1 cellular context compared by ENCODE assay signal in the genomic region with DNA sequence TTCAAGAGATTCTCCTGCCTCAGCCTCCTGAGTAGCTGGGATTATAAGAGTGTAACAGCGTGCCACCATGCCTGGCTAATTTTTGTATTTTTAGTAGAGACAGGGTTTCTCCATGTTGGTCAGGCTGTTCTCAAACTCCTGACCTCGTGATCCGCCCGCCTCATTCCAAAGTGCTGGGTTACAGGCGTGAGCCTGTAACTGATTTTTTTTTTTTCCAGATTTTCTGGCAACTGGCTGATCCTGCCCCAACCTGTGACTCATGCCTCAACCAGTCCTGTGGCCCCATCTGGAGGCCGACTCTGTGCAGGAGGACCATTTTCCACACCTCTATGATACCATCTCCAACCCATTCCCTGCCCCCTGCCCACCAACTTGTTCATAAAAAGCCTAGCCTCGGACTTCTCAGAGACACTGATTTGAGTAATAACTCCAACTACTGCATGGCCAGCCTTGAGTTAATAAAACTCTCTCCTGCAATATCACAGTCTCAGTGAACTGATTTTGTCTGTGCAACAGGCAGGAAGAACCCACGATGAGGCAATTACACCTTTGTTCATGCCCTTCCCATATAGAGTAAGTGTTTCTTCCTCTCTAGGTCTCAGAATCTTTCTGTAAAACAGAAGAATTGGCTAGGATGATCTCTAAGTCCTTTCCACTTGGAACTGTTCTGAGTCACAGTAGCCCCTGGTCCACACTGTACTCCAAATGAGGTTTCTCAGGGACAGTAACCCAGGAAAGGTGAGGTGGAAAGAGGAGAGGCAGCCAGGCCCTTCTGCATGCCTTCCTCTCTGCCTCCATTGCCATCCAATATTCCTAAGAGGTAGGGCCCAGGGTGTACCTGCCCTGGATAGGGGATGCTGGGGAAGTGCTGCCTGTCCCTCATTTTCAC.
TF ChIP-seq lines count a peak whose summit lies in the region.

No MANE protein-coding gene starts in this region.

TF ChIP-seq in H1, 55 proteins besides CTCF, POLR2A, EP300 and RAD21:
- no peak for TF ChIP-seq KDM5A (IDR thresholded peaks at IDR 0.05; ENCODE audit: low read length)
- no peak for TF ChIP-seq HDAC2 (IDR thresholded peaks at IDR 0.05; ENCODE audit: borderline replicate concordance in 1 of 2, low read depth in 2 of 2, low read length in 2 of 2)
- no peak for TF ChIP-seq RFX5 (IDR thresholded peaks at IDR 0.05; ENCODE audit: borderline replicate concordance, low read depth, low read length)
- no peak for TF ChIP-seq NRF1 (IDR thresholded peaks at IDR 0.05; ENCODE audit: low read depth, low read length)
- TF ChIP-seq RBBP5 (IDR thresholded peaks at IDR 0.05; ENCODE audit: borderline replicate concordance, low read depth, low read length): no peak
- TF ChIP-seq, protein P1, sequence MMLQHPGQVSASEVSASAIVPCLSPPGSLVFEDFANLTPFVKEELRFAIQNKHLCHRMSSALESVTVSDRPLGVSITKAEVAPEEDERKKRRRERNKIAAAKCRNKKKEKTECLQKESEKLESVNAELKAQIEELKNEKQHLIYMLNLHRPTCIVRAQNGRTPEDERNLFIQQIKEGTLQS (IDR thresholded peaks at IDR 0.05; ENCODE audit: insufficient read depth, low read depth, low read length): no peak
- no peak for TF ChIP-seq TCF12 (IDR thresholded peaks at IDR 0.05; ENCODE audit: low read depth, low read length)
- TF ChIP-seq CHD2 (IDR thresholded peaks at IDR 0.05; ENCODE audit: low read length): no peak
- no peak for TF ChIP-seq BCL11A (IDR thresholded peaks at IDR 0.05; ENCODE audit: low read depth in 2 of 2, low read length in 2 of 2)
- TF ChIP-seq FOSL1 (IDR thresholded peaks at IDR 0.05; ENCODE audit: insufficient read depth, low read depth, low read length): no peak
- TF ChIP-seq SP1 (IDR thresholded peaks at IDR 0.05; ENCODE audit: low read depth, low read length): no peak
- no peak for TF ChIP-seq KDM4A (IDR thresholded peaks at IDR 0.05; ENCODE audit: low read depth, low read length, severe bottlenecking)
- TF ChIP-seq GABPA (IDR thresholded peaks at IDR 0.05; ENCODE audit: borderline replicate concordance, insufficient read depth, low read length): no peak
- TF ChIP-seq EZH2 (IDR thresholded peaks at IDR 0.05; ENCODE audit: low read depth, low read length, severe bottlenecking): no peak
- TF ChIP-seq TBP (IDR thresholded peaks at IDR 0.05; ENCODE audit: low read depth, low read length): no peak
- no peak for TF ChIP-seq KDM1A (IDR thresholded peaks at IDR 0.05; ENCODE audit: borderline replicate concordance, low read length)
- TF ChIP-seq SUZ12 (IDR thresholded peaks at IDR 0.05; ENCODE audit: low read length): no peak
- no peak for TF ChIP-seq CREB1 (IDR thresholded peaks at IDR 0.05)
